Comparison of ENCODE assay signal across 39 cellular contexts in the genomic region with DNA sequence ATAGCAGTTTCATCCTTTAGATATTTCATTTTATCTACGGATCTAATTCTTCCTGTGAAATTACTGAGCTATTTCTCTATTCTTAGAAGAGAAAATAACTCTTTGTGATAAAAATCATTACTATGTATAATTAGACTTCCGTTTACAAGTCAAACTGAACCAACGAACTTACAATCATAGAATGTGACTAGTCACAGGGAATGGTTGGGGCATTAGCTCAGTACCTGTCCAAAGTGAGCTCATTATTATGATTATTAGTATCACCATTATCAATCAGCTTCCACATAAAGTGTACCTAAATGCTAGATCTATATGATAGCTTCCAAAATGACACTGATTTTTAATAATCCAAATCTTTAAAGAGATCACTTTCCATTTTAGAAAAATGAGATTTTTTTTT. TPM values are rescaled to one million over a fixed set of nuclear protein-coding genes. Genes with fewer than 3 reads are reported as not detected.
"Had no signal": no experiment of that assay in that cellular context is flagged by ENCODE, and none has a peak within 500 bp of the region (broad histone marks: within the 10 kb centered on the region; RNA-seq: fewer than 3 reads in every experiment).

No MANE protein-coding gene starts in this region.

- DNase-seq: Karpas-422, Kasumi-1, KG1, MG63, MM.1S, MV-4-11, NCI-H1048, NCI-H1092, NCI-H1092 treated with DMSO at 0.1 percent for 48 hours, NCI-H1105, NCI-H1105 treated with DMSO at 0.1 percent for 48 hours, NCI-H1417, NCI-H1417 treated with DMSO at 0.1 percent for 48 hours, NCI-H1436, NCI-H1436 treated with DMSO at 0.1 percent for 48 hours, NCI-H146, NCI-H1694, NCI-H1694 treated with DMSO at 0.1 percent for 48 hours, NCI-H187, NCI-H187 treated with DMSO at 0.1 percent for 48 hours, NCI-H1930, NCI-H2029, NCI-H2029 treated with DMSO at 0.1 percent for 48 hours, NCI-H2081, NCI-H2081 treated with DMSO at 0.1 percent for 48 hours, NCI-H2107, NCI-H2171, NCI-H2171 treated with DMSO at 0.1 percent for 48 hours, NCI-H2227 treated with DMSO at 0.1 percent for 48 hours, NCI-H226, NCI-H345, NCI-H446, NCI-H446 treated with DMSO at 0.1 percent for 48 hours, NCI-H510A had no signal

- H3K36me3 ChIP-seq: MG63 had no signal

- H3K27ac ChIP-seq: KMS-11 had no signal

- H3K27me3 ChIP-seq: MG63 had no signal

- H3K9me3 ChIP-seq: MG63 had no signal

- H3K4me3 ChIP-seq: MG63 had no signal

RNA-seq across cellular contexts. Expression of a gene that starts 12.5 kb away (rescaled TPM):
- total RNA-seq: M059J had no signal

RNA-seq across cellular contexts. Expression of a gene that starts 33.3 kb away (rescaled TPM):
- total RNA-seq: LHCN-M2, M059J, MCF 10A, NCI-H460 had no signal
